Comparison of ENCODE assay signal across 3 cellular contexts in the genomic region with DNA sequence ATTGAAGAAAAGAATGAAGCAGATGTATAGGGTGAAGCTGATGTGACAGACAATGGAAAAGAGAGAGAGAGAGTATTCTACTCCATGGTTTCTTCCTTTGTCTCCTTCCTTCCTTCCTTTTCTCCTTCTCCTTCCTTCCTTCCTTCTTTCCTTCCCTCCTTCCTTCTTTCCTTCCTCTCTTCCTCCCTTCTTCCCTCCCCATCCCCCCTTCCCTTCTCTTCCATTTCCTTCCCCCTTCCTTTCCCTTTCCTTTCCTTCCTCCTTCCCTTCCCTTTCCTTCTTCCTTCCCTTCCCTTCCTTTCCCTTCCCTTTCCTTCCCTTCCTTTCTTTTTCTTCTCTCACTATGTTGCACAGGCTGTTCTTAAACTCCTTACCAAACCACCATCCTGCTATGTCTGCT.
TF ChIP-seq lines count a peak whose summit lies in the region.

No MANE protein-coding gene starts in this region.

TF ChIP-seq in HepG2, 621 proteins besides CTCF, POLR2A, EP300 and RAD21 (continues in another document):
- no peak for TF ChIP-seq HES4 (CRISPR knock-in tag; IDR thresholded peaks at IDR 0.05; ENCODE audit: borderline replicate concordance)
- no peak for TF ChIP-seq ZBTB38 (CRISPR knock-in tag; IDR thresholded peaks at IDR 0.05)
- peak; percentile 70; the same call in 1 of the 2 replicates for TF ChIP-seq ZNF207 (IDR thresholded peaks at IDR 0.05; ENCODE audit: borderline replicate concordance)
- TF ChIP-seq ZFP1 (CRISPR knock-in tag; IDR thresholded peaks at IDR 0.05): no peak
- no peak for TF ChIP-seq ZNF841 (CRISPR knock-in tag; IDR thresholded peaks at IDR 0.05; ENCODE audit: borderline replicate concordance)
- TF ChIP-seq FOXA1 (IDR thresholded peaks at IDR 0.05): 0 out of 2 replicates have a peak, but pooled peaks have one; percentile 29
- no peak for TF ChIP-seq FOXA1 (CRISPR knock-in tag; IDR thresholded peaks at IDR 0.05)
- TF ChIP-seq, protein P1, sequence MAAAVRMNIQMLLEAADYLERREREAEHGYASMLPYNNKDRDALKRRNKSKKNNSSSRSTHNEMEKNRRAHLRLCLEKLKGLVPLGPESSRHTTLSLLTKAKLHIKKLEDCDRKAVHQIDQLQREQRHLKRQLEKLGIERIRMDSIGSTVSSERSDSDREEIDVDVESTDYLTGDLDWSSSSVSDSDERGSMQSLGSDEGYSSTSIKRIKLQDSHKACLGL (CRISPR knock-in tag; IDR thresholded peaks at IDR 0.05): no peak
- no peak for TF ChIP-seq ZNF432 (CRISPR knock-in tag; IDR thresholded peaks at IDR 0.05; ENCODE audit: borderline replicate concordance)
- TF ChIP-seq HNRNPK (IDR thresholded peaks at IDR 0.05; ENCODE audit: low read depth, low read length, poor library complexity, severe bottlenecking): peak; percentile 91
- TF ChIP-seq GABPA (IDR thresholded peaks at IDR 0.05; ENCODE audit: low read depth, low read length): no peak
- no peak for TF ChIP-seq GABPA (CRISPR knock-in tag; IDR thresholded peaks at IDR 0.05; ENCODE audit: low read depth)
- TF ChIP-seq ZNF234 (CRISPR knock-in tag; conservative IDR thresholded peaks at IDR 0.05): no peak
- TF ChIP-seq KAT2B (IDR thresholded peaks at IDR 0.05; ENCODE audit: borderline replicate concordance, low read depth, low read length): no peak
- TF ChIP-seq ZBTB2 (CRISPR knock-in tag; IDR thresholded peaks at IDR 0.05; ENCODE audit: low read depth): no peak

TF ChIP-seq in HEK293, 187 proteins besides CTCF, POLR2A, EP300 and RAD21:
- TF ChIP-seq, protein P2, sequence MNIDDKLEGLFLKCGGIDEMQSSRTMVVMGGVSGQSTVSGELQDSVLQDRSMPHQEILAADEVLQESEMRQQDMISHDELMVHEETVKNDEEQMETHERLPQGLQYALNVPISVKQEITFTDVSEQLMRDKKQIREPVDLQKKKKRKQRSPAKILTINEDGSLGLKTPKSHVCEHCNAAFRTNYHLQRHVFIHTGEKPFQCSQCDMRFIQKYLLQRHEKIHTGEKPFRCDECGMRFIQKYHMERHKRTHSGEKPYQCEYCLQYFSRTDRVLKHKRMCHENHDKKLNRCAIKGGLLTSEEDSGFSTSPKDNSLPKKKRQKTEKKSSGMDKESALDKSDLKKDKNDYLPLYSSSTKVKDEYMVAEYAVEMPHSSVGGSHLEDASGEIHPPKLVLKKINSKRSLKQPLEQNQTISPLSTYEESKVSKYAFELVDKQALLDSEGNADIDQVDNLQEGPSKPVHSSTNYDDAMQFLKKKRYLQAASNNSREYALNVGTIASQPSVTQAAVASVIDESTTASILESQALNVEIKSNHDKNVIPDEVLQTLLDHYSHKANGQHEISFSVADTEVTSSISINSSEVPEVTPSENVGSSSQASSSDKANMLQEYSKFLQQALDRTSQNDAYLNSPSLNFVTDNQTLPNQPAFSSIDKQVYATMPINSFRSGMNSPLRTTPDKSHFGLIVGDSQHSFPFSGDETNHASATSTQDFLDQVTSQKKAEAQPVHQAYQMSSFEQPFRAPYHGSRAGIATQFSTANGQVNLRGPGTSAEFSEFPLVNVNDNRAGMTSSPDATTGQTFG (tag by site-specific recombination; IDR thresholded peaks at IDR 0.05; ENCODE audit: borderline replicate concordance): no peak
- TF ChIP-seq ZNF366 (tag by site-specific recombination; conservative IDR thresholded peaks at IDR 0.05) (peak; percentile 33; the same call in 1 of the 2 replicates), PRDM1 (tag by site-specific recombination; IDR thresholded peaks at IDR 0.05) (peak; percentile 75)
TF ChIP-seq in HEK293: peak in this region for 2.

TF ChIP-seq in K562, 482 proteins besides CTCF, POLR2A, EP300 and RAD21:
- TF ChIP-seq OTX1 (CRISPR knock-in tag; IDR thresholded peaks at IDR 0.05) (0 out of 2 replicates have a peak, but pooled peaks have one; percentile 33), GTF2F1 (IDR thresholded peaks at IDR 0.05; ENCODE audit: low read depth, low read length) (no peak)
